Comparison of ENCODE assay signal across 23 cellular contexts in the genomic region with DNA sequence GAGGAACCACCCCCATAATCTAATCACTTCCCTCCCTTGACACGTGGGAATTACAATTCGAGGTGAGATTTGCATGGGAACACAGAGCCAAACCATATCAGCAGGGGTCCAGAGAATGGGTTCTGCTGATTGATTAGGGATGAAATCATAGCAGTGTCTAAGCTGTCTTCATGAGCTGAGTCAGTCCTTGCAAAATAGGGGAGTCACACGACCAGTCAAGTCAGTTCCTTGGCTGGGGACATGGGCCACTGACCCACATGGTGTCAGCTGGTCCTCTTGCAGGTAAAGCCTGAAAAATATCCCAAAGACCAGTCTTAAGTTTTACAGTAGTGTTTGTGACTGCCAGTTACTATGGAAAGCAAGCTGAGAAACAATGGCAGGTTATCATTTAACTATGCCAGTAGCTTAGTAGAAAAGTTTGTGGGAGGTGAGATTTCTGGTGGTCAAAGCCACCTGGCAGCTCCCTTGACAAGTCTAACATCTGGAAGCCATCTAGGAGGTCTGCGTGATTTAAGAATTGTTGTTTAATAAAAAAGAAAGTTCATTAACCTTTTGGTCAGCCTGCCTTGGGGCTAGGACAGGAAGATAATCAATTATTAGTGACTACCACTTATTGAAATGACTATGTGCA. TPM values are rescaled to one million over a fixed set of nuclear protein-coding genes. Genes with fewer than 3 reads are reported as not detected.
A peak's percentile ranks its signal among the peaks of the same experiment; 100 is the strongest.
DNase-seq lines count a peak whose midpoint lies in the region; ATAC-seq and TF ChIP-seq lines count a peak whose summit lies in the region.
"Had no signal": no experiment of that assay in that cellular context is flagged by ENCODE, and none has a peak within 500 bp of the region (broad histone marks: within the 10 kb centered on the region; RNA-seq: fewer than 3 reads in every experiment).

No MANE protein-coding gene starts in this region.

- no peaks in the 10 kb centered on the region for H3K27me3 ChIP-seq in brain microvascular endothelial cell (replicated peaks)
- H3K27me3 ChIP-seq: vagina had no signal

- intact Hi-C loops in Right ventricle myocardium superior (cut with DNase I) = no loop called here

- H3K36me3 ChIP-seq in brain microvascular endothelial cell (replicated peaks) = no peaks in the 10 kb centered on the region
- H3K36me3 ChIP-seq: vagina had no signal

- DNase-seq in epithelial cell of esophagus (ENCODE audit: low read depth) = peak; percentile 39
- no peak for DNase-seq in brain microvascular endothelial cell
- no peak for DNase-seq in COLO829 (ENCODE audit: low spot score)
- DNase-seq in Right ventricle myocardium superior = no peak
- DNase-seq: activated CD4-positive, alpha-beta memory T cell treated with anti-CD3 and anti-CD28 coated beads, Interleukin-2, amount 10 ng/mL, durations not matched to agents 7 days and 5 days; activated naive CD8-positive, alpha-beta T cell treated with anti-CD3 and anti-CD28 coated beads, Interleukin-2, amount 10 ng/mL, durations not matched to agents 7 days and 5 days; activated T-cell treated with anti-CD3 and anti-CD28 coated beads, Interleukin-2, amount 50 U/mL, for 48 hours; DND-41; foreskin fibroblast; HCEC 1CT; NCI-H526; OCI-M1; SHP77 treated with DMSO at 0.1 percent for 48 hours; stimulated activated CD4-positive, alpha-beta T cell treated with anti-CD3 and anti-CD28 coated beads, Interleukin-4, amount 100 ng/mL, for 1 hour had no signal

- no peak overlapping the region for H3K27ac ChIP-seq in brain microvascular endothelial cell
- H3K27ac ChIP-seq: KMS-11, parathyroid adenoma, skin epidermis, vagina had no signal

- H3K4me3 ChIP-seq in epithelial cell of esophagus (ENCODE audit: low read length) (no peak overlapping the region), brain microvascular endothelial cell (ENCODE audit: low read depth, low read length) (no peak overlapping the region)
- H3K4me3 ChIP-seq: skin epidermis, vagina had no signal

- ATAC-seq in GM18861 (IDR thresholded peaks at IDR 0.05; ENCODE audit: unreplicated experiment) (peak; percentile 62), GM21447 (IDR thresholded peaks at IDR 0.05; ENCODE audit: unreplicated experiment) (peak; percentile 70), HG03108 (IDR thresholded peaks at IDR 0.05; ENCODE audit: unreplicated experiment) (peak; percentile 65), HG03520 (IDR thresholded peaks at IDR 0.05; ENCODE audit: unreplicated experiment) (no peak), Right ventricle myocardium superior (ENCODE audit: poor library complexity) (no peak)
- ATAC-seq: natural killer cell treated with Interleukin-12 subunit alpha and Interleukin-12 subunit beta and Interleukin-15 and Interleukin-18, amount 100 ng/mL, for 72 hours had no signal

- TF ChIP-seq CTCF in epithelial cell of esophagus (IDR thresholded peaks at IDR 0.05; ENCODE audit: insufficient read depth, low read depth, low read length, missing control alignments) = no peak
- no peak for TF ChIP-seq CTCF in brain microvascular endothelial cell (IDR thresholded peaks at IDR 0.05; ENCODE audit: low read depth, low read length, missing control alignments)

- in situ Hi-C loops in brain microvascular endothelial cell (cut with HindIII; ENCODE audit: low pct_ligation_motif_present, low sequenced_read_pairs) = no loop called here

RNA-seq across cellular contexts. Expression of a gene that starts 15.7 kb away (rescaled TPM):
- 35.5 TPM for total RNA-seq in Right ventricle myocardium superior

Comparison
In these comparisons a context has a peak if more than half of its experiments do, and no peak if none do; other contexts are left out.
1. ATAC-seq: peak in GM18861 (single experiment), GM21447 (single experiment) and HG03108 (single experiment); none in HG03520 (single experiment) and Right ventricle myocardium superior (single experiment).